In the genomic region with DNA sequence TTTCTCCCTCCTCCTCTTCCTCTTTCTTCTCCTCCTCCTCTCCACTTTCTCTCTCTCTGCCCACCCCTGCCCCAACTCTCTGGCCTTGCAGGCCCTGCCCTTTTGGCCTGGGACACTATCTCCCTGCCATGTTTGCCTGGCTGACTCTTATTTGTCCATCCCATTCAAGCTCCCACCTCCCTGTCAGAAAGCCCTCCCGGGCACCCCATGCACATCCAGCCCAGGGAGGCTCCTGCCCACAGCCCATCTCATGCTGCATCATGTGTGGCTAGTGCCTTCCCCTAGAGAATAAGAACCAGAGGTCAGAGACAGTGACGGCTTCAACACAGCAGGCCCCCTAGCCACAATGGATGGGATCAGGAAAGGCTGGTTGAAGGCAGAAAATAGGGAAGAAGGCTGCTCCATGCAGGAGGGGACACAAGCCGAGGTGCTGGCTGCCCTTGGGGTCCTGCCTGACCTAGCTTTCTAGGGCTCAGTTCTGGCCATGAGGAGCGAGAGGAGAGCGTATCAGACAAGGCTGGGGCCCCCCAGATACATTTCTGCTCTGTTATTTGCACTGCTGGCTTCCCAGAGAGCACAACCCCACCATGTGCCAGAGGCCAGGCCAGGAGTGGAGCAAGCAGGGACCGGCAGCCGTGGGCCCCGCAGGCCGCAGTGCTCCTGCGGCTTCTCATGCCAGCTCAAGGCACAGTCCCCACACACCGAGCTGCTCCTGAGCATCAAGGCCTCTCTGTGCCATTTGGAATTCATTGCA, we compare ENCODE assay signal across 26 cellular contexts.
A peak's percentile ranks its signal among the peaks of the same experiment; 100 is the strongest.
DNase-seq lines count a peak whose midpoint lies in the region; ATAC-seq, FAIRE-seq and TF ChIP-seq lines count a peak whose summit lies in the region.
"Had no signal": no experiment of that assay in that cellular context is flagged by ENCODE, and none has a peak within 500 bp of the region (broad histone marks: within the 10 kb centered on the region; RNA-seq: fewer than 3 reads in every experiment).

No MANE protein-coding gene starts in this region.

- H3K18ac ChIP-seq in H1 (ENCODE audit: extremely low read depth, low read length) = no peak overlapping the region
- H3K18ac ChIP-seq in neuronal stem cell (ENCODE audit: low read length) = peak overlapping the region; percentile 78

- no peaks in the 10 kb centered on the region for H3K9me2 ChIP-seq in GM23338 (ENCODE audit: insufficient read depth)

- FAIRE-seq in H1 (lab: Jason Lieb, UNC) = no peak
- FAIRE-seq: G401.6, TTC549 had no signal

- H3K36me3 ChIP-seq in GM23338 (ENCODE audit: insufficient read depth) (no peaks in the 10 kb centered on the region), NT2/D1 (ENCODE audit: insufficient read depth, insufficient read length, low read length) (no peaks in the 10 kb centered on the region), H1 (ENCODE audit: control insufficient read depth in 2 of 4, insufficient read depth in 4 of 4, low read length in 3 of 4) (no peaks in the 10 kb centered on the region), neuronal stem cell (replicated peaks in 1 of 2; ENCODE audit: control insufficient read depth in 2 of 2, insufficient read depth in 2 of 2, low read length in 2 of 2) (no peaks in the 10 kb centered on the region), WERI-Rb-1 (no peaks in the 10 kb centered on the region)
- H3K36me3 ChIP-seq: BE2C, neutrophil, prostate gland, tibial nerve had no signal

- no peak overlapping the region for H4K5ac ChIP-seq in H1 (ENCODE audit: insufficient read length, low read depth, low read length)

- H3K4ac ChIP-seq in H1 (replicated peaks; ENCODE audit: insufficient read length, low read depth, low read length) (peak overlapping the region; percentile 5), neuronal stem cell (ENCODE audit: low read length) (no peak overlapping the region)

- H3K27ac Mint-ChIP-seq in GM23338 = peak overlapping the region; percentile 9; the same call in 1 of the 2 replicates
- H3K27ac Mint-ChIP-seq: activated CD4-positive, alpha-beta T cell treated with anti-CD3 and anti-CD28 coated beads for 36 hours had no signal

- H3K56ac ChIP-seq in H1 (replicated peaks; ENCODE audit: insufficient read length, low read depth, low read length) = no peak overlapping the region

- H2AFZ ChIP-seq in GM23338 (no peak overlapping the region), H1 (ENCODE audit: low read length) (no peak overlapping the region), neuronal stem cell (ENCODE audit: low read length) (peak overlapping the region; percentile 70)

- H3K4me1 ChIP-seq in GM23338 (ENCODE audit: insufficient read depth) (no peaks in the 10 kb centered on the region), NT2/D1 (ENCODE audit: insufficient read depth, insufficient read length) (peaks cover 13% of the 10 kb centered on the region), H1 (replicated peaks in 1 of 4; ENCODE audit: control insufficient read depth in 3 of 4, insufficient read depth in 4 of 4, low read length in 3 of 4) (peaks cover 0 to 7% (median 4%) of the 10 kb centered on the region in 4 experiments; a peak in 4 of 7 replicates), neuronal stem cell (ENCODE audit: control insufficient read depth in 2 of 2, insufficient read depth in 1 of 2, low read depth in 1 of 2, low read length in 2 of 2) (peaks cover 22 to 26% of the 10 kb centered on the region in 2 donors)
- H3K4me1 ChIP-seq: prostate gland, tibial nerve had no signal

- H3K27ac ChIP-seq in GM23338 (ENCODE audit: low read depth) = no peak overlapping the region
- no peak overlapping the region for H3K27ac ChIP-seq in H1 (ENCODE audit: low read depth, low read length)
- no peak overlapping the region for H3K27ac ChIP-seq in neuronal stem cell (replicated peaks; ENCODE audit: low read length)
- H3K27ac ChIP-seq in WERI-Rb-1 = no peak overlapping the region
- H3K27ac ChIP-seq: neutrophil, prostate gland, tibial nerve had no signal

- CTCF ChIA-PET in H1 (lab: Charles Lee; ENCODE audit: partially characterized antibody) = interaction anchor here (0.8 to 1.3 kb wide), 2 partner anchors 52 to 214 kb away, joined by 3 read pairs; no protein-coding TSS in a partner anchor

- H3K14ac ChIP-seq in H1 (ENCODE audit: insufficient read length) (no peak overlapping the region), neuronal stem cell (ENCODE audit: low read length) (no peak overlapping the region)

- H4K91ac ChIP-seq in H1 (replicated peaks; ENCODE audit: insufficient read length, low read length) = no peak overlapping the region
- H4K91ac ChIP-seq in neuronal stem cell (ENCODE audit: low read depth, low read length, poor library complexity) = no peak overlapping the region

- H3K4me2 ChIP-seq in GM23338 (no peak overlapping the region), H1 (ENCODE audit: insufficient read depth in 1 of 2, low read depth in 2 of 2, low read length in 2 of 2) (no peak overlapping the region), neuronal stem cell (ENCODE audit: insufficient read depth, low read length, poor library complexity, severe bottlenecking) (no peak overlapping the region)

- WGBS in H1 (ENCODE audit: extremely low coverage in 1 of 2, insufficient coverage in 1 of 2, insufficient read length in 1 of 2, insufficient replicate concordance in 2 of 2, low coverage in 1 of 2, low lambda C conversion rate in 2 of 2, missing lambda C conversion rate in 1 of 2), 2 experiments = 93% methylated on average over 11 of the region's 11 CpGs; no CpG with 5 or more reads in 1 of the 2 experiments
- no CpG with 5 or more reads among the region's 11 CpGs for WGBS in neuronal stem cell (ENCODE audit: extremely low coverage in 2 of 2, insufficient read length in 2 of 2, insufficient replicate concordance in 1 of 2), 2 donors

- H3K79me1 ChIP-seq in H1 (ENCODE audit: low read depth, low read length) (no peaks in the 10 kb centered on the region), neuronal stem cell (ENCODE audit: low read depth, low read length) (no peaks in the 10 kb centered on the region)

- TF ChIP-seq CTCF in GM23338 (conservative IDR thresholded peaks at IDR 0.05; ENCODE audit: low read depth in 2 of 2) = no peak
- no peak for TF ChIP-seq CTCF in H1 (IDR thresholded peaks at IDR 0.05; ENCODE audit: control extremely low read depth in 1 of 3, insufficient read depth in 1 of 3, low read depth in 1 of 3, low read length in 3 of 3)
- TF ChIP-seq CTCF in WERI-Rb-1 (IDR thresholded peaks at IDR 0.05; ENCODE audit: low read depth, low read length) = no peak

- H3K4me1 Mint-ChIP-seq in GM23338 = peaks cover 13% of the 10 kb centered on the region
- H3K4me1 Mint-ChIP-seq: activated CD4-positive, alpha-beta T cell treated with anti-CD3 and anti-CD28 coated beads for 36 hours; activated naive CD4-positive, alpha-beta T cell treated with anti-CD3 and anti-CD28 coated beads, Interleukin-2, amount 50 U/mL, for 24 hours had no signal

- POLR2A ChIA-PET in H1 (lab: Charles Lee; ENCODE audit: partially characterized antibody) = interaction anchor here (1.0 to 1.9 kb wide), 2 partner anchors 9 to 14 kb away, joined by 4 to 5 read pairs; no protein-coding TSS in a partner anchor

- no peak for DNase-seq in GM23338 (ENCODE audit: low spot score)
- no peak for DNase-seq in NT2/D1 (ENCODE audit: low read depth, low spot score)
- no peak for DNase-seq in H1 (ENCODE audit: low read depth in 1 of 2, low spot score in 2 of 2)
- no peak for DNase-seq in neuronal stem cell (ENCODE audit: low spot score)
- no peak for DNase-seq in WERI-Rb-1
- DNase-seq in T-helper 1 cell = no peak
- no peak for DNase-seq in HuH-7 (ENCODE audit: low spot score)
- DNase-seq: activated CD4-positive, alpha-beta T cell treated with anti-CD3 and anti-CD28 coated beads for 36 hours; BE2C; cortex of kidney; foreskin fibroblast; Karpas-422; MV-4-11; NCI-H1436 treated with DMSO at 0.1 percent for 48 hours; NCI-H345; NCI-H774; stimulated activated CD8-positive, alpha-beta memory T cell treated with anti-CD3 and anti-CD28 coated beads, Interleukin-4, amount 100 ng/mL, for 48 hours had no signal

- H2BK5ac ChIP-seq in H1 (ENCODE audit: low read depth, low read length) (peak overlapping the region; percentile 56; the same call in 1 of the 2 replicates), neuronal stem cell (ENCODE audit: low read length) (no peak overlapping the region)

- H4K8ac ChIP-seq in H1 (ENCODE audit: extremely low read depth, insufficient read depth, low read length) (peak overlapping the region; percentile 45; the same call in 1 of the 2 replicates), neuronal stem cell (ENCODE audit: low read depth, low read length) (no peak overlapping the region)

- H3K79me2 ChIP-seq in GM23338 (replicated peaks; ENCODE audit: insufficient read depth) (no peaks in the 10 kb centered on the region), H1 (ENCODE audit: control insufficient read depth in 1 of 2, insufficient read depth in 2 of 2, low read length in 2 of 2) (no peaks in the 10 kb centered on the region)

- H3K36me3 Mint-ChIP-seq in GM23338 (ENCODE audit: low read depth) = no peaks in the 10 kb centered on the region
- H3K36me3 Mint-ChIP-seq: activated naive CD4-positive, alpha-beta T cell treated with anti-CD3 and anti-CD28 coated beads, Interleukin-2, amount 50 U/mL, for 24 hours had no signal

- H3F3A ChIP-seq in GM23338 (replicated peaks; ENCODE audit: low read depth) = no peaks in the 10 kb centered on the region

- peaks cover 22% of the 10 kb centered on the region for H3K27me3 Mint-ChIP-seq in GM23338 (ENCODE audit: insufficient read depth, low read depth, poor library complexity)
- H3K27me3 Mint-ChIP-seq: activated CD4-positive, alpha-beta T cell treated with anti-CD3 and anti-CD28 coated beads for 36 hours; activated naive CD4-positive, alpha-beta T cell treated with anti-CD3 and anti-CD28 coated beads, Interleukin-2, amount 50 U/mL, for 24 hours had no signal

- H3K9me3 Mint-ChIP-seq in GM23338 = no peaks in the 10 kb centered on the region; the same call in 2 of the 3 replicates
- H3K9me3 Mint-ChIP-seq: activated naive CD4-positive, alpha-beta T cell treated with anti-CD3 and anti-CD28 coated beads, Interleukin-2, amount 50 U/mL, for 24 hours had no signal

- H2BK15ac ChIP-seq in H1 (ENCODE audit: low read length) (no peak overlapping the region), neuronal stem cell (ENCODE audit: low read length) (no peak overlapping the region)

- TF ChIP-seq EP300 in H1 (IDR thresholded peaks at IDR 0.05; ENCODE audit: borderline replicate concordance in 1 of 2, low read depth in 2 of 2, low read length in 2 of 2) = no peak

- peak overlapping the region; percentile 42 for H3K9ac ChIP-seq in NT2/D1 (ENCODE audit: insufficient read length, low read depth)
- no peak overlapping the region for H3K9ac ChIP-seq in H1 (replicated peaks in 1 of 4; ENCODE audit: extremely low read depth in 1 of 4, low read depth in 3 of 4, low read length in 3 of 4)
- H3K9ac ChIP-seq in neuronal stem cell (ENCODE audit: low read depth, low read length, poor library complexity) = no peak overlapping the region

- H2BK20ac ChIP-seq in H1 (ENCODE audit: low read length) = 0 out of 2 replicates have a peak overlapping the region, but pooled peaks have one; percentile 72

- H2AK5ac ChIP-seq in H1 (ENCODE audit: low read depth, low read length) (no peak overlapping the region), neuronal stem cell (ENCODE audit: low read depth, low read length) (no peak overlapping the region)

- no peaks in the 10 kb centered on the region for H3K9me3 ChIP-seq in NT2/D1 (ENCODE audit: insufficient read depth, low read length)
- no peaks in the 10 kb centered on the region for H3K9me3 ChIP-seq in H1 (ENCODE audit: insufficient read depth in 2 of 2, low read depth in 1 of 2, low read length in 1 of 2)
- H3K9me3 ChIP-seq in neuronal stem cell (replicated peaks in 1 of 2; ENCODE audit: control insufficient read depth in 2 of 2, insufficient read depth in 1 of 2, low read depth in 1 of 2, low read length in 2 of 2) = no peaks in the 10 kb centered on the region
- H3K9me3 ChIP-seq in WERI-Rb-1 (ENCODE audit: severe bottlenecking) = no peaks in the 10 kb centered on the region
- H3K9me3 ChIP-seq: BE2C, neutrophil, prostate gland, tibial nerve had no signal

- H4K20me1 ChIP-seq in GM23338 (replicated peaks; ENCODE audit: insufficient read depth) (no peaks in the 10 kb centered on the region), H1 (replicated peaks in 1 of 2; ENCODE audit: control insufficient read depth in 1 of 2, insufficient read depth in 2 of 2, low read length in 2 of 2) (no peaks in the 10 kb centered on the region)

- no peak overlapping the region for H2BK120ac ChIP-seq in H1 (replicated peaks; ENCODE audit: low read depth, low read length)
- H2BK120ac ChIP-seq in neuronal stem cell (ENCODE audit: low read depth, low read length) = no peak overlapping the region

- H3K4me3 ChIP-seq in GM23338 (no peak overlapping the region), NT2/D1 (ENCODE audit: insufficient read length, low read depth) (no peak overlapping the region), H1 (ENCODE audit: extremely low read depth in 1 of 4, insufficient read depth in 2 of 4, low read depth in 3 of 4, low read length in 4 of 4) (no peak overlapping the region), neuronal stem cell (ENCODE audit: low read length in 2 of 2) (no peak overlapping the region), WERI-Rb-1 (ENCODE audit: low read depth, low read length) (no peak overlapping the region)
- H3K4me3 ChIP-seq: lung, prostate gland, tibial nerve had no signal

- no peak for TF ChIP-seq RAD21 in H1 (IDR thresholded peaks at IDR 0.05 in 1 of 2, conservative IDR thresholded peaks at IDR 0.05 in 1 of 2; ENCODE audit: low read depth in 2 of 2, low read length in 2 of 2)

- H3K23me2 ChIP-seq in H1 (ENCODE audit: low read depth, low read length) = no peaks in the 10 kb centered on the region; the same call in 1 of the 2 replicates

- peak overlapping the region; percentile 71; the same call in 1 of the 2 replicates for H2BK12ac ChIP-seq in H1 (ENCODE audit: low read depth, low read length)
- H2BK12ac ChIP-seq in neuronal stem cell (ENCODE audit: low read length) = no peak overlapping the region

- H3K23ac ChIP-seq in H1 (ENCODE audit: insufficient read length) = no peak overlapping the region
- H3K23ac ChIP-seq in neuronal stem cell (ENCODE audit: low read depth, low read length, poor library complexity) = no peak overlapping the region

- no peak for TF ChIP-seq POLR2A in H1 (IDR thresholded peaks at IDR 0.05; ENCODE audit: control extremely low read depth in 1 of 2, low read depth in 2 of 2, low read length in 2 of 2)

- peak; percentile 43 for ATAC-seq in GM23338
- ATAC-seq in GM19467 (IDR thresholded peaks at IDR 0.05; ENCODE audit: unreplicated experiment) = no peak
- ATAC-seq: activated CD4-positive, alpha-beta T cell treated with anti-CD3 and anti-CD28 coated beads for 36 hours; esophagus mucosa had no signal

- no peaks in the 10 kb centered on the region for H3K27me3 ChIP-seq in GM23338 (ENCODE audit: insufficient read depth)
- peaks cover 40% of the 10 kb centered on the region for H3K27me3 ChIP-seq in NT2/D1 (ENCODE audit: insufficient read depth, insufficient read length)
- H3K27me3 ChIP-seq in H1 (replicated peaks in 1 of 4; ENCODE audit: control insufficient read depth in 3 of 4, extremely low read depth in 1 of 4, insufficient read depth in 3 of 4, low read length in 3 of 4) = peaks cover 0 to 5% (median 0%) of the 10 kb centered on the region in 4 experiments; a peak in 2 of 7 replicates
- H3K27me3 ChIP-seq in neuronal stem cell (ENCODE audit: control insufficient read depth in 3 of 3, insufficient read depth in 3 of 3, low read depth in 1 of 3, low read length in 3 of 3) = peaks cover 0 to 23% (median 0%) of the 10 kb centered on the region in 3 experiments
- H3K27me3 ChIP-seq in WERI-Rb-1 (ENCODE audit: insufficient read depth, low read depth, severe bottlenecking) = no peaks in the 10 kb centered on the region
- H3K27me3 ChIP-seq: BE2C, neutrophil, tibial nerve had no signal

- no peak overlapping the region for H3K4me3 Mint-ChIP-seq in GM23338
- H3K4me3 Mint-ChIP-seq: activated CD4-positive, alpha-beta T cell treated with anti-CD3 and anti-CD28 coated beads for 36 hours; activated naive CD4-positive, alpha-beta T cell treated with anti-CD3 and anti-CD28 coated beads, Interleukin-2, amount 50 U/mL, for 24 hours had no signal
